8 cellular contexts compared by ENCODE assay signal in the genomic region with DNA sequence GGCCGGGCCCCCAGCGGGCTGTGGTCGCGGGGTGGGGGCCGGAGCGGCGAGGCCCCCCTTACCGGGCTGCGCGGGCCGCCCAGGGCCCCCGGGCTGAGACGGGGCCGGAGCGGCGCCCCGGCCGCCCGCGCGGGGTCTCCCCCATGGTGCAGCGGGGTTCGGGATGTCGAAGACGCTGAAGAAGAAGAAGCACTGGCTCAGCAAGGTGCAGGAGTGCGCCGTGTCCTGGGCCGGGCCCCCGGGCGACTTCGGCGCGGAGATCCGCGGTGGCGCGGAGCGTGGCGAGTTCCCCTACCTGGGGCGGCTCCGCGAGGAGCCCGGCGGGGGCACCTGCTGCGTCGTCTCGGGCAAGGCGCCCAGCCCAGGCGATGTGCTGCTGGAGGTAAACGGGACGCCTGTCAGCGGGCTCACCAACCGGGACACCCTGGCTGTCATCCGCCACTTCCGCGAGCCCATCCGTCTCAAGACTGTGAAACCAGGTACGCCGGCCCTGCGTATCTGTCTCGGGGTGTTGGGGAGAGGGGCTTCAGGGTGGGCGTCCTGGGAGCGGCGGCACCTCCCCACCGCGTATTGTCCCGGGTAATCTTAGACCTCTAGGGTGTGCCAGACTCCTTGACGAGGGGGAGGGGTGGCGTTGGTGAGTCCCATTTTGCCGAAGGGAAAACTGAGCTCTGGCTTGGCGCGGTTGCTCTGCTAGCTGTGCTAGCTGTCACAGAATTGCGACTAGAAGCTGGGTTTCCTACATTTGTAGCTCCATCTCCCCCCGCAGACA. TPM values are rescaled to one million over a fixed set of nuclear protein-coding genes. Genes with fewer than 3 reads are reported as not detected.
DNase-seq lines count a peak whose midpoint lies in the region; ATAC-seq and TF ChIP-seq lines count a peak whose summit lies in the region.

No MANE protein-coding gene starts in this region.

- intact Hi-C loops in activated CD4-positive, alpha-beta T cell treated with anti-CD3 and anti-CD28 coated beads, Interleukin-2, amount 10 ng/mL, durations not matched to agents 24 days and 14 days (cut with micrococcal nuclease) = loop anchor here (1.0 to 10.0 kb wide), 9 partner anchors 24 to 774 kb away; a partner anchor contains a TSS

- peak; percentile 65 for DNase-seq in DMS79 (lab: John Stamatoyannopoulos, UW)
- DNase-seq in DMS79 treated with DMSO at 0.1 percent for 48 hours (lab: John Stamatoyannopoulos, UW) = no peak
- peak; percentile 85 for DNase-seq in activated CD4-positive, alpha-beta T cell treated with anti-CD3 and anti-CD28 coated beads, Interleukin-2, amount 10 ng/mL, durations not matched to agents 24 days and 14 days
- peak; percentile 72 for DNase-seq in ecto neural progenitor cell (ENCODE audit: low spot score)
- DNase-seq in mesenchymal stem cell = peak; percentile 34
- peak; percentile 13 for DNase-seq in stimulated activated CD8-positive, alpha-beta memory T cell treated with anti-CD3 and anti-CD28 coated beads, Interleukin-15, amount 100 ng/mL, for 24 hours (ENCODE audit: low read depth)

- H2BK15ac ChIP-seq in mesenchymal stem cell (ENCODE audit: low read depth, poor library complexity, severe bottlenecking) = peak overlapping the region; percentile 71

- H3K79me1 ChIP-seq in mesenchymal stem cell (replicated peaks; ENCODE audit: low read length, poor library complexity, severe bottlenecking) = peaks cover 13% of the 10 kb centered on the region

- peak overlapping the region; percentile 78 for H2BK5ac ChIP-seq in mesenchymal stem cell (ENCODE audit: low read depth, low read length, poor library complexity, severe bottlenecking)

- H3K4me3 ChIP-seq in KMS-11 (IDR thresholded peaks at IDR 0.05; ENCODE audit: insufficient read depth, low read depth, low read length) = peak overlapping the region; percentile 67
- peak overlapping the region; percentile 93 to 94 for H3K4me3 ChIP-seq in mesenchymal stem cell (ENCODE audit: insufficient read depth in 1 of 2, low read depth in 1 of 2, low read length in 2 of 2)

- peak overlapping the region in 1 of 2 experiments; percentile 91 for H3K18ac ChIP-seq in mesenchymal stem cell (ENCODE audit: low read depth in 1 of 2, low read length in 2 of 2)

- peak overlapping the region; percentile 51 to 79 for H3K23ac ChIP-seq in mesenchymal stem cell (ENCODE audit: low read length in 2 of 2)

- no peak overlapping the region for H4K91ac ChIP-seq in mesenchymal stem cell (ENCODE audit: low read length)

- peak overlapping the region; percentile 56; the same call in 1 of the 2 replicates for H3K9ac ChIP-seq in KMS-11
- peak overlapping the region; percentile 86 for H3K9ac ChIP-seq in mesenchymal stem cell (ENCODE audit: low read length)

- peaks cover 28% of the 10 kb centered on the region for H3K4me1 Mint-ChIP-seq in activated CD4-positive, alpha-beta T cell treated with anti-CD3 and anti-CD28 coated beads, Interleukin-2, amount 10 ng/mL, durations not matched to agents 24 days and 14 days

- H2BK12ac ChIP-seq in mesenchymal stem cell (ENCODE audit: low read length in 2 of 2) = peak overlapping the region in 1 of 2 experiments; percentile 10

- no peak for TF ChIP-seq CTCF in KMS-11 (conservative IDR thresholded peaks at IDR 0.05; ENCODE audit: low read depth, low read length)

- peaks cover 9% of the 10 kb centered on the region; the same call in 1 of the 2 replicates for H3K79me2 ChIP-seq in KMS-11 (ENCODE audit: insufficient read depth, low read depth)

- H2AFZ ChIP-seq in KMS-11 (ENCODE audit: low read depth) = peak overlapping the region; percentile 69
- H2AFZ ChIP-seq in mesenchymal stem cell (ENCODE audit: low read depth, low read length) = peak overlapping the region; percentile 72

- under 1% methylated on average over 59 of the region's 74 CpGs for WGBS in mesenchymal stem cell

- peak overlapping the region in 1 of 2 experiments; percentile 62 for H3K14ac ChIP-seq in mesenchymal stem cell (ENCODE audit: low read length in 2 of 2)

- H3K9me3 ChIP-seq in mesenchymal stem cell (ENCODE audit: control insufficient read depth, low read length) = no peaks in the 10 kb centered on the region

- H2AK5ac ChIP-seq in mesenchymal stem cell (ENCODE audit: low read length, severe bottlenecking) = no peak overlapping the region

- H3K27me3 ChIP-seq in KMS-11 (ENCODE audit: insufficient read depth, low read depth) (no peaks in the 10 kb centered on the region), mesenchymal stem cell (ENCODE audit: control insufficient read depth in 1 of 2, insufficient read depth in 1 of 2, low read length in 2 of 2) (no peaks in the 10 kb centered on the region)

- H3K4me2 ChIP-seq in KMS-11 (peak overlapping the region; percentile 91), mesenchymal stem cell (ENCODE audit: low read length, poor library complexity, severe bottlenecking) (peak overlapping the region; percentile 71)

- no peaks in the 10 kb centered on the region for H4K20me1 ChIP-seq in KMS-11 (ENCODE audit: insufficient read depth)

- H3K27ac ChIP-seq in KMS-11 = peak overlapping the region; percentile 44; the same call in 1 of the 2 replicates
- no peak overlapping the region for H3K27ac ChIP-seq in mesenchymal stem cell (ENCODE audit: low read length, poor library complexity, severe bottlenecking)

- peak overlapping the region; percentile 21 for H4K8ac ChIP-seq in mesenchymal stem cell (ENCODE audit: low read length)

- H3K9me3 Mint-ChIP-seq in activated CD4-positive, alpha-beta T cell treated with anti-CD3 and anti-CD28 coated beads, Interleukin-2, amount 10 ng/mL, durations not matched to agents 24 days and 14 days = peaks cover 3% of the 10 kb centered on the region

- peak overlapping the region in 1 of 2 experiments; percentile 47 for H3K4ac ChIP-seq in mesenchymal stem cell (ENCODE audit: low read depth in 1 of 2, low read length in 2 of 2)

- peak overlapping the region; percentile 66 for H2BK120ac ChIP-seq in mesenchymal stem cell (ENCODE audit: low read depth, low read length)

- H3K4me3 Mint-ChIP-seq in activated CD4-positive, alpha-beta T cell treated with anti-CD3 and anti-CD28 coated beads, Interleukin-2, amount 10 ng/mL, durations not matched to agents 24 days and 14 days = peak overlapping the region; percentile 90

- H3K27me3 Mint-ChIP-seq in activated CD4-positive, alpha-beta T cell treated with anti-CD3 and anti-CD28 coated beads, Interleukin-2, amount 10 ng/mL, durations not matched to agents 24 days and 14 days = peaks cover 50% of the 10 kb centered on the region

- ATAC-seq in GM19452 (IDR thresholded peaks at IDR 0.05; ENCODE audit: unreplicated experiment) = no peak

- H3K36me3 ChIP-seq in KMS-11 (ENCODE audit: insufficient read depth) = no peaks in the 10 kb centered on the region
- no peaks in the 10 kb centered on the region for H3K36me3 ChIP-seq in mesenchymal stem cell (ENCODE audit: control insufficient read depth in 1 of 2, insufficient read depth in 2 of 2, low read depth in 1 of 2, low read length in 2 of 2)

- no peaks in the 10 kb centered on the region for H3K36me3 Mint-ChIP-seq in activated CD4-positive, alpha-beta T cell treated with anti-CD3 and anti-CD28 coated beads, Interleukin-2, amount 10 ng/mL, durations not matched to agents 24 days and 14 days (ENCODE audit: low read depth)

- H3K4me1 ChIP-seq in KMS-11 (ENCODE audit: low read depth, poor library complexity, severe bottlenecking) = peaks cover 25% of the 10 kb centered on the region
- H3K4me1 ChIP-seq in mesenchymal stem cell (ENCODE audit: control insufficient read depth, insufficient read depth, low read depth, low read length) = peaks cover 3% of the 10 kb centered on the region

- peak overlapping the region; percentile 45 for H3K27ac Mint-ChIP-seq in activated CD4-positive, alpha-beta T cell treated with anti-CD3 and anti-CD28 coated beads, Interleukin-2, amount 10 ng/mL, durations not matched to agents 24 days and 14 days

RNA-seq across cellular contexts. Expression of a gene that starts 0.7 kb away (rescaled TPM):
- 3.7 and 3.8 TPM in 2 replicates for total RNA-seq in activated CD4-positive, alpha-beta T cell treated with anti-CD3 and anti-CD28 coated beads, Interleukin-2, amount 10 ng/mL, durations not matched to agents 24 days and 14 days
- polyA plus RNA-seq in mesenchymal stem cell (2013, experiment 1 of 2) = 2.7 TPM
- polyA plus RNA-seq in mesenchymal stem cell (2013, experiment 2 of 2) = 2.6 TPM
